In genomic region chr6:146955570-146955969, GRCh38 we compare ENCODE assay signal across 9 cellular contexts.
"Had no signal": no experiment of that assay in that cellular context is flagged by ENCODE, and none has a peak within 500 bp of the region (broad histone marks: within the 10 kb centered on the region; RNA-seq: fewer than 3 reads in every experiment).

No MANE protein-coding gene starts in this region.

- H3K27ac ChIP-seq: GM23248, HL-60 had no signal

- H3K9ac ChIP-seq: GM23248 had no signal

- H3K4me3 ChIP-seq: GM23248, HAP-1 had no signal

- H3K9me3 ChIP-seq: HAP-1 had no signal

- DNase-seq: GM23248, GOT3, H7, HFFc6, IMR-90, KBM-7 had no signal

- H3K27ac Mint-ChIP-seq: HFFc6 had no signal

- H3K4me3 Mint-ChIP-seq: HFFc6 had no signal

- H3K4me1 ChIP-seq: HAP-1 had no signal

- H2AFZ ChIP-seq: GM23248 had no signal

- H3K9me3 Mint-ChIP-seq: HFFc6 had no signal

- H3K36me3 ChIP-seq: HAP-1 had no signal

- ATAC-seq: HCT116 had no signal
